9 cellular contexts compared by ENCODE assay signal in genomic region chr2:65071499-65072180, GRCh38. TPM values are rescaled to one million over a fixed set of nuclear protein-coding genes. Genes with fewer than 3 reads are reported as not detected.
DNase-seq lines count a peak whose midpoint lies in the region; ATAC-seq, FAIRE-seq and TF ChIP-seq lines count a peak whose summit lies in the region.
"Had no signal": no experiment of that assay in that cellular context is flagged by ENCODE, and none has a peak within 500 bp of the region (broad histone marks: within the 10 kb centered on the region; RNA-seq: fewer than 3 reads in every experiment).

No MANE protein-coding gene starts in this region.

- H3K4me3 ChIP-seq in HFF-Myc (replicated peaks; ENCODE audit: low read depth, low read length) = no peak overlapping the region
- H3K4me3 ChIP-seq in astrocyte of the spinal cord (ENCODE audit: low read depth, low read length) = no peak overlapping the region
- no peak overlapping the region for H3K4me3 ChIP-seq in liver (ENCODE audit: low read depth in 1 of 3, low read length in 3 of 3)
- no peak overlapping the region for H3K4me3 ChIP-seq in aorta (ENCODE audit: low read length in 2 of 2)

- TF ChIP-seq CTCF in C4-2B (conservative IDR thresholded peaks at IDR 0.05) = peak; percentile 32
- peak; percentile 33 for TF ChIP-seq CTCF in HFF-Myc (IDR thresholded peaks at IDR 0.05; ENCODE audit: low read depth, low read length, missing control alignments)
- TF ChIP-seq CTCF in astrocyte of the spinal cord (IDR thresholded peaks at IDR 0.05; ENCODE audit: low read depth, low read length) = peak; percentile 45
- peak; percentile 26 for TF ChIP-seq CTCF in liver (IDR thresholded peaks at IDR 0.05; ENCODE audit: low read depth, low read length, missing input control)

- in situ Hi-C loops in astrocyte of the spinal cord (cut with HindIII; ENCODE audit: low sequenced_read_pairs) = no loop called here

- H3K9me3 ChIP-seq in liver (ENCODE audit: control insufficient read depth in 4 of 4, low read length in 3 of 4) (no peaks in the 10 kb centered on the region), aorta (ENCODE audit: control insufficient read depth, low read length) (no peaks in the 10 kb centered on the region)

- H3K9ac ChIP-seq in liver (ENCODE audit: low read depth in 1 of 2, low read length in 2 of 2) = no peak overlapping the region

- DNase-seq in HFF-Myc (ENCODE audit: extremely low read depth, low read depth) (no peak), astrocyte of the spinal cord (ENCODE audit: low read depth, low spot score) (no peak), urothelium cell line (ENCODE audit: low spot score) (no peak), aorta (no peak)
- DNase-seq: activated CD4-positive, alpha-beta T cell treated with anti-CD3 and anti-CD28 coated beads, Interleukin-2, amount 50 U/mL, for 48 hours had no signal

- intact Hi-C loops in aorta (cut with DNase I) = loop anchor here in 1 of 2 donors (10.0 kb wide), 1 partner anchor 53 kb away; no protein-coding TSS in a partner anchor

- H3K27ac ChIP-seq in C4-2B = no peak overlapping the region
- H3K27ac ChIP-seq in liver (ENCODE audit: low read depth in 1 of 2, low read length in 2 of 2) = no peak overlapping the region
- no peak overlapping the region for H3K27ac ChIP-seq in aorta (ENCODE audit: low read depth in 1 of 2, low read length in 2 of 2)

- 76% methylated on average over 14 of the region's 14 CpGs for WGBS in liver
- WGBS in aorta, 2 donors = 76 to 82% methylated on average over 14 of the region's 14 CpGs

- no peaks in the 10 kb centered on the region for H3K27me3 ChIP-seq in liver (ENCODE audit: control insufficient read depth in 4 of 4, insufficient read depth in 4 of 4, low read length in 3 of 4)
- H3K27me3 ChIP-seq in aorta (ENCODE audit: control insufficient read depth in 1 of 2, insufficient read depth in 2 of 2, low read length in 1 of 2) = no peaks in the 10 kb centered on the region

- peaks cover 0 to 11% (median 6%) of the 10 kb centered on the region in 4 donors for H3K36me3 ChIP-seq in liver (ENCODE audit: control insufficient read depth in 4 of 4, insufficient read depth in 3 of 4, low read depth in 1 of 4, low read length in 3 of 4)
- H3K36me3 ChIP-seq in aorta (ENCODE audit: control insufficient read depth in 1 of 2, insufficient read depth in 2 of 2, low read length in 1 of 2) = peaks cover 0 to 8% of the 10 kb centered on the region in 2 donors

- H3K4me1 ChIP-seq in liver (ENCODE audit: control insufficient read depth in 4 of 4, insufficient read depth in 4 of 4, low read length in 3 of 4) = peaks cover 2 to 13% (median 11%) of the 10 kb centered on the region in 4 donors
- peaks cover 0 to 1% of the 10 kb centered on the region in 2 donors for H3K4me1 ChIP-seq in aorta (ENCODE audit: control insufficient read depth in 1 of 2, insufficient read depth in 2 of 2, low read length in 2 of 2)

- TF ChIP-seq RAD21 in liver (IDR thresholded peaks at IDR 0.05) = peak in 1 of 2 donors; percentile 41

- ATAC-seq in HG03039 (IDR thresholded peaks at IDR 0.05; ENCODE audit: unreplicated experiment) (no peak), HG03025 (IDR thresholded peaks at IDR 0.05; ENCODE audit: low FRiP score, unreplicated experiment) (no peak), aorta (ENCODE audit: low FRiP score) (no peak)

- FAIRE-seq in urothelium cell line (lab: Jason Lieb, UNC) = no peak

TF ChIP-seq in liver, 16 proteins besides CTCF, POLR2A, EP300 and RAD21:
- TF ChIP-seq REST (IDR thresholded peaks at IDR 0.05) (no peak), FOXA1 (IDR thresholded peaks at IDR 0.05) (no peak), FOXA2 (IDR thresholded peaks at IDR 0.05) (no peak), NR2F2 (IDR thresholded peaks at IDR 0.05) (no peak), GABPA (IDR thresholded peaks at IDR 0.05 in 1 of 2, conservative IDR thresholded peaks at IDR 0.05 in 1 of 2) (no peak), TAF1 (conservative IDR thresholded peaks at IDR 0.05) (no peak), EGR1 (IDR thresholded peaks at IDR 0.05; ENCODE audit: low read depth in 2 of 2) (no peak), ZBTB33 (IDR thresholded peaks at IDR 0.05) (no peak), ATF3 (IDR thresholded peaks at IDR 0.05) (no peak), YY1 (IDR thresholded peaks at IDR 0.05) (no peak), MAX (IDR thresholded peaks at IDR 0.05) (no peak), RXRA (IDR thresholded peaks at IDR 0.05) (no peak), HNF4G (IDR thresholded peaks at IDR 0.05) (no peak), JUND (IDR thresholded peaks at IDR 0.05) (no peak), HNF4A (conservative IDR thresholded peaks at IDR 0.05) (no peak), SP1 (IDR thresholded peaks at IDR 0.05) (no peak)

RNA-seq across cellular contexts. Expression of gene CEP68, which starts 15.4 kb away (rescaled TPM):
- 1 to 10 TPM; 2.5 to 5.8 TPM for total RNA-seq in liver
- polyA plus RNA-seq in liver = 1 to 10 TPM; 2.1 to 5.8 TPM
- 10 to 100 TPM; 16.6 to 31.0 TPM for total RNA-seq in aorta
- polyA plus RNA-seq in aorta = 1 to 10 TPM; 3.5 to 9.2 TPM

RNA-seq across cellular contexts. Expression of gene RAB1A, which starts 58.3 kb away (rescaled TPM):
- total RNA-seq in liver (10 to 100 TPM; 52.8 to 70.3 TPM), aorta (100 to 1,000 TPM; 135 to 165 TPM)
- polyA plus RNA-seq in liver (10 to 100 TPM; 85.3 to 89.7 TPM), aorta (100 to 1,000 TPM; 118 to 124 TPM)
